Comparison of ENCODE assay signal across 9 cellular contexts in genomic region chr1:43834280-43835140, GRCh38.
DNase-seq lines count a peak whose midpoint lies in the region; ATAC-seq and TF ChIP-seq lines count a peak whose summit lies in the region.
"Had no signal": no experiment of that assay in that cellular context is flagged by ENCODE, and none has a peak within 500 bp of the region (broad histone marks: within the 10 kb centered on the region; RNA-seq: fewer than 3 reads in every experiment).

No MANE protein-coding gene starts in this region.

- no peak overlapping the region for H3K9ac ChIP-seq in H9 (ENCODE audit: extremely low read depth, insufficient read length, low read length)

- H3K79me1 ChIP-seq in H9 (ENCODE audit: insufficient read depth, low read depth, low read length, poor library complexity, severe bottlenecking), result no peaks in the 10 kb centered on the region

- H3K9me3 ChIP-seq in H9 (ENCODE audit: control insufficient read depth, low read depth, low read length) (no peaks in the 10 kb centered on the region), SJCRH30 (replicated peaks) (no peaks in the 10 kb centered on the region), esophagus squamous epithelium (no peaks in the 10 kb centered on the region)

- no peak overlapping the region for H3K18ac ChIP-seq in H9 (ENCODE audit: insufficient read length, low read depth, low read length)

- no peaks in the 10 kb centered on the region for H4K20me1 ChIP-seq in H9 (ENCODE audit: control insufficient read depth, insufficient read depth, insufficient read length)

- H2BK5ac ChIP-seq in H9 (ENCODE audit: insufficient read length, low read length), result no peak overlapping the region

- no peak overlapping the region for H3K23ac ChIP-seq in H9 (ENCODE audit: insufficient read length, low read depth, low read length)

- no peak overlapping the region for H3T11ph ChIP-seq in H9 (ENCODE audit: low read length)

- H3K27ac ChIP-seq in H9 (ENCODE audit: insufficient read length, low read depth, low read length) (no peak overlapping the region), SJCRH30 (peak overlapping the region; percentile 95), esophagus squamous epithelium (peak overlapping the region in 3 of 4 donors; percentile 67 to 79 (median 74)), skin epidermis (peak overlapping the region in 18 of 21 experiments; percentile 1 to 80 (median 54))

- H3K36me3 ChIP-seq in SJCRH30 (no peaks in the 10 kb centered on the region), esophagus squamous epithelium (peaks cover 0 to 5% (median 0%) of the 10 kb centered on the region in 3 donors)

- H3K79me2 ChIP-seq in H9 (ENCODE audit: insufficient read depth, low read length), result no peaks in the 10 kb centered on the region

- no peak overlapping the region for H2BK12ac ChIP-seq in H9 (ENCODE audit: insufficient read length, low read depth, low read length)

- TF ChIP-seq CTCF in H9 (conservative IDR thresholded peaks at IDR 0.05), result no peak
- TF ChIP-seq CTCF in esophagus squamous epithelium (IDR thresholded peaks at IDR 0.05), result no peak

- intact Hi-C loops in esophagus squamous epithelium (cut with DNase I), result no loop called here

- no peaks in the 10 kb centered on the region for H3K27me3 Mint-ChIP-seq in H9 (ENCODE audit: low read depth)

- H3K4me3 ChIP-seq in SJCRH30 (no peak overlapping the region), esophagus squamous epithelium (no peak overlapping the region), skin epidermis (no peak overlapping the region)

- H3K23me2 ChIP-seq in H9 (ENCODE audit: insufficient read length, low read depth, low read length, poor library complexity, severe bottlenecking), result no peaks in the 10 kb centered on the region

- no peak overlapping the region for H3K4ac ChIP-seq in H9 (ENCODE audit: low read depth, low read length)

- H3K9me3 Mint-ChIP-seq in H9, result no peaks in the 10 kb centered on the region; a peak in 1 of 5 replicates

- no peak overlapping the region for H2BK120ac ChIP-seq in H9 (ENCODE audit: low read depth, low read length, poor library complexity, severe bottlenecking)

- H4K8ac ChIP-seq in H9 (replicated peaks; ENCODE audit: insufficient read length, low read depth, low read length), result no peak overlapping the region

- TF ChIP-seq POLR2A in esophagus squamous epithelium (IDR thresholded peaks at IDR 0.05), result no peak

- no peak overlapping the region for H2AFZ ChIP-seq in H9 (ENCODE audit: low read length)

- no peak overlapping the region for H4K5ac ChIP-seq in H9 (ENCODE audit: insufficient read length, low read depth, low read length)

- no peak overlapping the region for H2AK5ac ChIP-seq in H9 (ENCODE audit: insufficient read length, low read length)

- no peak overlapping the region for H4K91ac ChIP-seq in H9 (ENCODE audit: insufficient read length, low read depth, low read length)

- H3K4me2 ChIP-seq in H9 (ENCODE audit: insufficient read depth, insufficient read length, low read length), result no peak overlapping the region

- DNase-seq in H9 (no peak), SJCRH30 (peak; percentile 83 to 86), esophagus squamous epithelium (lab: John Stamatoyannopoulos, UW) (no peak), NCI-H2227 treated with DMSO at 0.1 percent for 48 hours (lab: John Stamatoyannopoulos, UW) (no peak)
- DNase-seq: KG1 had no signal

- no peak overlapping the region for H3K56ac ChIP-seq in H9 (ENCODE audit: insufficient read length, low read depth, low read length)

- no peak overlapping the region; the same call in 1 of the 2 replicates for H3K14ac ChIP-seq in H9 (ENCODE audit: insufficient read depth, low read length)

- H3K4me1 ChIP-seq in H9 (ENCODE audit: insufficient read depth, low read length) (peaks cover 31% of the 10 kb centered on the region), SJCRH30 (peaks cover 32% of the 10 kb centered on the region), esophagus squamous epithelium (peaks cover 22 to 44% (median 32%) of the 10 kb centered on the region in 3 donors)

- no peaks in the 10 kb centered on the region for H3K27me3 ChIP-seq in H9 (ENCODE audit: insufficient read depth, low read length)
- no peaks in the 10 kb centered on the region for H3K27me3 ChIP-seq in SJCRH30
- no peaks in the 10 kb centered on the region for H3K27me3 ChIP-seq in esophagus squamous epithelium

- peaks cover 67% of the 10 kb centered on the region in 2 experiments for H3K4me1 Mint-ChIP-seq in H9

- H2BK15ac ChIP-seq in H9 (ENCODE audit: low read depth, low read length), result no peak overlapping the region

- ATAC-seq in GM19324 (IDR thresholded peaks at IDR 0.05; ENCODE audit: low FRiP score, unreplicated experiment) (no peak), HG02884 (IDR thresholded peaks at IDR 0.05; ENCODE audit: unreplicated experiment) (no peak), GM21737 (IDR thresholded peaks at IDR 0.05; ENCODE audit: unreplicated experiment) (no peak)

- no peak overlapping the region; a peak in 3 of 5 replicates for H3K4me3 Mint-ChIP-seq in H9

- H3K36me3 Mint-ChIP-seq in H9 (ENCODE audit: insufficient read depth in 1 of 3, low read depth in 3 of 3), result peaks cover 0 to 5% (median 0%) of the 10 kb centered on the region in 3 experiments; a peak in 3 of 7 replicates

- H3K27ac Mint-ChIP-seq in H9, result peak overlapping the region in 2 of 3 experiments; percentile 13 to 24; a peak in 3 of 7 replicates

- no CpG with 5 or more reads among the region's 15 CpGs for WGBS in H9 (ENCODE audit: extremely low coverage, insufficient read length, low lambda C conversion rate)
- WGBS in esophagus squamous epithelium, 2 donors, result 68 to 78% methylated on average over 14 to 15 of the region's 15 CpGs

- no peak overlapping the region for H2BK20ac ChIP-seq in H9 (ENCODE audit: low read depth, low read length, poor library complexity, severe bottlenecking)

Comparison
In these comparisons a context has a peak if more than half of its experiments do, and no peak if none do; other contexts are left out.
1. DNase-seq: peak in SJCRH30 (2 of 2); none in H9 (single experiment), esophagus squamous epithelium (single experiment) and NCI-H2227 treated with DMSO at 0.1 percent for 48 hours (single experiment).